ENCODE assay signal across 8 cellular contexts in the genomic region with DNA sequence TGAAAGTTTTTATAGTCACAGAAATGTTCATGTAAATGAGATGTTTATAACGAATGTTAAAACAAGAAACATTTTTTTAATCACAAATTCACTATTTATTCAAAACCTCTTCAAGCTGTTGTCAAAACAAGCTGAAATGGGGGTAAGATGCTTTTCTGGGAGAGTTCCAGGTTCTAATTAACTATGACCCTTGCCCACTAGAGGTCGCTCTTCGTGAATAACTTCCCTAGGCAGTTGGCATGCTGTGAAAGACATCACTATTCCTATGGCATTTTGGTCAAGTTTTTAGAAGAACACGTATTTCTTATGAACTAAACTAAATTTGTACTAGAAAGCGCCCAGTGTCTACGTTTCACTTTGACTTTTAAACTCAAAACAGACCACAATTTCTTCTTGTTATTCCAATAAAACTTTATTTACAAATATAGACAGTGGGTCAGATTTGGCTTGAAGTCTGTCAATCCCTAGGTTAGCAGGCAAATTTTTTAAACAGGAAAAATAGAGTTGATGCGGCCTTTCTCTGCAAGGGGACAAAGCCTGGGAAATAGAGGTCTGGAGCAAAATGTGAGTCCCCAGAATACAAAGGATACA.
DNase-seq lines count a peak whose midpoint lies in the region; ATAC-seq and TF ChIP-seq lines count a peak whose summit lies in the region.

No MANE protein-coding gene starts in this region.

- H3K4me2 ChIP-seq in HCT116 (ENCODE audit: low read length), result no peak overlapping the region
- H3K4me2 ChIP-seq in OCI-LY3 (ENCODE audit: low read length), result no peak overlapping the region

- peak; percentile 67 for TF ChIP-seq RAD21 in HCT116 (IDR thresholded peaks at IDR 0.05; ENCODE audit: low read depth)

- TF ChIP-seq CTCF in HCT116 (IDR thresholded peaks at IDR 0.05 in 2 of 3, conservative IDR thresholded peaks at IDR 0.05 in 1 of 3; ENCODE audit: borderline replicate concordance in 1 of 3, insufficient read depth in 1 of 3, low read depth in 2 of 3, low read length in 2 of 3) (peak; percentile 61 to 77 (median 61)), OCI-LY3 (IDR thresholded peaks at IDR 0.05; ENCODE audit: low read depth, low read length) (peak; percentile 87), spleen (IDR thresholded peaks at IDR 0.05 in 8 of 11, conservative IDR thresholded peaks at IDR 0.05 in 3 of 11) (peak in 9 of 11 experiments; percentile 22 to 69 (median 63))

- intact Hi-C loops in HCT116 (cut with micrococcal nuclease), result loop anchor here (2.0 kb wide), 3 partner anchors 63 to 493 kb away; a partner anchor contains a TSS
- intact Hi-C loops in spleen (cut with DNase I; ENCODE audit: low total_unique reads), result loop anchor here (5.0 to 10.0 kb wide), 2 partner anchors 119 to 167 kb away; no protein-coding TSS in a partner anchor

- H3K9ac ChIP-seq in HCT116 (ENCODE audit: low read length) (no peak overlapping the region), OCI-LY3 (ENCODE audit: low read length) (no peak overlapping the region)

- H3K36me3 ChIP-seq in HCT116 (ENCODE audit: control insufficient read depth in 1 of 2, insufficient read depth in 2 of 2, low read length in 2 of 2) (no peaks in the 10 kb centered on the region), OCI-LY3 (replicated peaks; ENCODE audit: low read depth, low read length) (peaks cover 12% of the 10 kb centered on the region), spleen (peaks cover 0 to 5% (median 0%) of the 10 kb centered on the region in 6 donors)

- H3K4me3 ChIP-seq in HCT116 (replicated peaks in 1 of 2; ENCODE audit: low read depth in 1 of 2, low read length in 2 of 2) (no peak overlapping the region), OCI-LY3 (ENCODE audit: low read length) (no peak overlapping the region), spleen (no peak overlapping the region)

- no TSS peak for BruUV-seq in HCT116 (replicated peaks; lab: Mats Ljungman, UMichigan)

- H4K20me1 ChIP-seq in HCT116 (ENCODE audit: insufficient read depth) (no peaks in the 10 kb centered on the region), OCI-LY3 (ENCODE audit: insufficient read depth, low read length) (no peaks in the 10 kb centered on the region)

- RAD21 ChIA-PET in HCT116 (lab: Charles Lee; ENCODE audit: low non-redundant PET in 1 of 2, low total read pairs in 2 of 2, uncharacterized antibody in 2 of 2, unreplicated experiment in 2 of 2), result no interaction called here

- ATAC-seq in HCT116 (no peak), GM18909 (IDR thresholded peaks at IDR 0.05; ENCODE audit: poor library complexity, unreplicated experiment) (no peak), GM18505 (IDR thresholded peaks at IDR 0.05; ENCODE audit: unreplicated experiment) (no peak)

- WGBS in spleen, 5 donors, result 31 to 36% (median 35%) methylated on average over 7 of the region's 7 CpGs

- CTCF ChIA-PET in HCT116 (lab: Charles Lee), result interaction anchor here (0.9 to 2.3 kb wide), 5 partner anchors 21 to 292 kb away, joined by 3 to 7 read pairs (median 3); no protein-coding TSS in a partner anchor

- POLR2A ChIA-PET in HCT116 (lab: Charles Lee), result no interaction called here

- DNase-seq in COLO829 (ENCODE audit: low spot score), result peak; percentile 76
- DNase-seq in HCT116 (ENCODE audit: low read depth, low spot score), result peak; percentile 74
- peak; percentile 15 for DNase-seq in activated T-helper 1 cell treated with Interleukin-2 at 50 U/mL for 16 hours (ENCODE audit: low read depth)
- peak; percentile 26 for DNase-seq in globus pallidus (ENCODE audit: low spot score)
- no peak for DNase-seq in spleen

- H3K27me3 ChIP-seq in HCT116 (ENCODE audit: insufficient read depth, low read length) (no peaks in the 10 kb centered on the region), OCI-LY3 (ENCODE audit: low read depth, low read length) (no peaks in the 10 kb centered on the region), spleen (replicated peaks in 1 of 7) (no peaks in the 10 kb centered on the region)

- H3K4me1 ChIP-seq in HCT116 (ENCODE audit: control insufficient read depth in 1 of 2, insufficient read depth in 2 of 2, low read length in 2 of 2) (peaks cover 17 to 27% of the 10 kb centered on the region in 2 experiments), OCI-LY3 (ENCODE audit: low read length) (0 out of 2 replicates have a peak, but pooled peaks cover 16% of the 10 kb centered on the region), spleen (peaks cover 0 to 14% (median 12%) of the 10 kb centered on the region in 6 donors)

- no peaks in the 10 kb centered on the region for H3K9me3 ChIP-seq in HCT116 (ENCODE audit: control insufficient read depth in 1 of 2, insufficient read depth in 1 of 2, low read depth in 1 of 2, low read length in 2 of 2)
- peaks cover 10% of the 10 kb centered on the region; the same call in 1 of the 2 replicates for H3K9me3 ChIP-seq in OCI-LY3 (ENCODE audit: insufficient read depth, low read length)
- peaks cover 7 to 19% (median 17%) of the 10 kb centered on the region in 8 donors for H3K9me3 ChIP-seq in spleen

- H2AFZ ChIP-seq in HCT116 (ENCODE audit: low read depth, low read length, poor library complexity, severe bottlenecking) (no peak overlapping the region), OCI-LY3 (ENCODE audit: low read depth, low read length) (no peak overlapping the region)

- no peaks in the 10 kb centered on the region for H3K9me2 ChIP-seq in HCT116 (ENCODE audit: insufficient read depth)

- H3K27ac ChIP-seq in HCT116 (ENCODE audit: low read depth, low read length) (no peak overlapping the region), OCI-LY3 (ENCODE audit: low read length) (no peak overlapping the region), spleen (no peak overlapping the region)

- TF ChIP-seq POLR2A in HCT116 (IDR thresholded peaks at IDR 0.05; ENCODE audit: borderline replicate concordance, extremely low read depth, insufficient read depth, insufficient read length) (no peak), spleen (IDR thresholded peaks at IDR 0.05) (no peak), GM18505 (IDR thresholded peaks at IDR 0.05; ENCODE audit: borderline replicate concordance, extremely low read depth, insufficient read depth, insufficient read length) (no peak)

- H3K79me2 ChIP-seq in HCT116 (ENCODE audit: insufficient read depth, low read length), result no peaks in the 10 kb centered on the region
- no peaks in the 10 kb centered on the region for H3K79me2 ChIP-seq in OCI-LY3 (ENCODE audit: low read length)

TF ChIP-seq in HCT116, 20 proteins besides CTCF, POLR2A, EP300 and RAD21 (continues in another document):
- TF ChIP-seq POLR2AphosphoS5 (IDR thresholded peaks at IDR 0.05; ENCODE audit: low read depth, low read length), result no peak
- no peak for TF ChIP-seq YY1 (IDR thresholded peaks at IDR 0.05; ENCODE audit: extremely low read depth, insufficient replicate concordance, low read depth, low read length)
- TF ChIP-seq SIN3A (IDR thresholded peaks at IDR 0.05; ENCODE audit: low read depth), result no peak
- no peak for TF ChIP-seq CBX3 (IDR thresholded peaks at IDR 0.05; ENCODE audit: low read depth)
- TF ChIP-seq, protein P1, sequence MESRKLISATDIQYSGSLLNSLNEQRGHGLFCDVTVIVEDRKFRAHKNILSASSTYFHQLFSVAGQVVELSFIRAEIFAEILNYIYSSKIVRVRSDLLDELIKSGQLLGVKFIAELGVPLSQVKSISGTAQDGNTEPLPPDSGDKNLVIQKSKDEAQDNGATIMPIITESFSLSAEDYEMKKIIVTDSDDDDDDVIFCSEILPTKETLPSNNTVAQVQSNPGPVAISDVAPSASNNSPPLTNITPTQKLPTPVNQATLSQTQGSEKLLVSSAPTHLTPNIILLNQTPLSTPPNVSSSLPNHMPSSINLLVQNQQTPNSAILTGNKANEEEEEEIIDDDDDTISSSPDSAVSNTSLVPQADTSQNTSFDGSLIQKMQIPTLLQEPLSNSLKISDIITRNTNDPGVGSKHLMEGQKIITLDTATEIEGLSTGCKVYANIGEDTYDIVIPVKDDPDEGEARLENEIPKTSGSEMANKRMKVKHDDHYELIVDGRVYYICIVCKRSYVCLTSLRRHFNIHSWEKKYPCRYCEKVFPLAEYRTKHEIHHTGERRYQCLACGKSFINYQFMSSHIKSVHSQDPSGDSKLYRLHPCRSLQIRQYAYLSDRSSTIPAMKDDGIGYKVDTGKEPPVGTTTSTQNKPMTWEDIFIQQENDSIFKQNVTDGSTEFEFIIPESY (IDR thresholded peaks at IDR 0.05; ENCODE audit: extremely low read depth, insufficient replicate concordance, low read length), result no peak
- TF ChIP-seq EGR1 (IDR thresholded peaks at IDR 0.05; ENCODE audit: low read depth), result no peak
- no peak for TF ChIP-seq JUND (IDR thresholded peaks at IDR 0.05)
- no peak for TF ChIP-seq SP1 (IDR thresholded peaks at IDR 0.05; ENCODE audit: low read depth)
- TF ChIP-seq FOSL1 (IDR thresholded peaks at IDR 0.05; ENCODE audit: low read depth), result no peak
- TF ChIP-seq, protein P2, sequence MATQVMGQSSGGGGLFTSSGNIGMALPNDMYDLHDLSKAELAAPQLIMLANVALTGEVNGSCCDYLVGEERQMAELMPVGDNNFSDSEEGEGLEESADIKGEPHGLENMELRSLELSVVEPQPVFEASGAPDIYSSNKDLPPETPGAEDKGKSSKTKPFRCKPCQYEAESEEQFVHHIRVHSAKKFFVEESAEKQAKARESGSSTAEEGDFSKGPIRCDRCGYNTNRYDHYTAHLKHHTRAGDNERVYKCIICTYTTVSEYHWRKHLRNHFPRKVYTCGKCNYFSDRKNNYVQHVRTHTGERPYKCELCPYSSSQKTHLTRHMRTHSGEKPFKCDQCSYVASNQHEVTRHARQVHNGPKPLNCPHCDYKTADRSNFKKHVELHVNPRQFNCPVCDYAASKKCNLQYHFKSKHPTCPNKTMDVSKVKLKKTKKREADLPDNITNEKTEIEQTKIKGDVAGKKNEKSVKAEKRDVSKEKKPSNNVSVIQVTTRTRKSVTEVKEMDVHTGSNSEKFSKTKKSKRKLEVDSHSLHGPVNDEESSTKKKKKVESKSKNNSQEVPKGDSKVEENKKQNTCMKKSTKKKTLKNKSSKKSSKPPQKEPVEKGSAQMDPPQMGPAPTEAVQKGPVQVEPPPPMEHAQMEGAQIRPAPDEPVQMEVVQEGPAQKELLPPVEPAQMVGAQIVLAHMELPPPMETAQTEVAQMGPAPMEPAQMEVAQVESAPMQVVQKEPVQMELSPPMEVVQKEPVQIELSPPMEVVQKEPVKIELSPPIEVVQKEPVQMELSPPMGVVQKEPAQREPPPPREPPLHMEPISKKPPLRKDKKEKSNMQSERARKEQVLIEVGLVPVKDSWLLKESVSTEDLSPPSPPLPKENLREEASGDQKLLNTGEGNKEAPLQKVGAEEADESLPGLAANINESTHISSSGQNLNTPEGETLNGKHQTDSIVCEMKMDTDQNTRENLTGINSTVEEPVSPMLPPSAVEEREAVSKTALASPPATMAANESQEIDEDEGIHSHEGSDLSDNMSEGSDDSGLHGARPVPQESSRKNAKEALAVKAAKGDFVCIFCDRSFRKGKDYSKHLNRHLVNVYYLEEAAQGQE (IDR thresholded peaks at IDR 0.05; ENCODE audit: low read depth), result no peak
- no peak for TF ChIP-seq ZFX (IDR thresholded peaks at IDR 0.05)
- TF ChIP-seq, protein P3, sequence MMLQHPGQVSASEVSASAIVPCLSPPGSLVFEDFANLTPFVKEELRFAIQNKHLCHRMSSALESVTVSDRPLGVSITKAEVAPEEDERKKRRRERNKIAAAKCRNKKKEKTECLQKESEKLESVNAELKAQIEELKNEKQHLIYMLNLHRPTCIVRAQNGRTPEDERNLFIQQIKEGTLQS (IDR thresholded peaks at IDR 0.05), result no peak
